2 cellular contexts compared by ENCODE assay signal in the genomic region with DNA sequence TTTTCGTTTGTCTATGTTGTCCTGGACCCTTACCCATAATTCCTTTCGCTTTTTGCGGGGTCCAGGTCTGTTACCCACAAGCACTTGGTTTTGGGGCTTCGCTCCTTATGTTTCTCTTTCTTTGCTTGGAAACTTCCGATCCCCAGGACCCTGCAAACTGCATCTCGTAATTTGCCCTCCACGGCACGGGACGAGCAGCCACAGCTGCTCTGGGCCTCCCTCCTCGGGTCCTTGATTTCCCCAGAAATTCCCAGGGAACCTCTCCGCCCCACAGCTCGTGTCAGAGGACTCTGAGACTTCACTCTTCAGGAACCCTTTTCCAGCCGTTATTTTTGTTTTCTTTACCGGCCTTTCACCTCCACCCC.
TF ChIP-seq lines count a peak whose summit lies in the region.

No MANE protein-coding gene starts in this region.

TF ChIP-seq in SK-N-SH, 30 proteins besides CTCF, POLR2A, EP300 and RAD21 (continued from another document):
- TF ChIP-seq, protein P1, sequence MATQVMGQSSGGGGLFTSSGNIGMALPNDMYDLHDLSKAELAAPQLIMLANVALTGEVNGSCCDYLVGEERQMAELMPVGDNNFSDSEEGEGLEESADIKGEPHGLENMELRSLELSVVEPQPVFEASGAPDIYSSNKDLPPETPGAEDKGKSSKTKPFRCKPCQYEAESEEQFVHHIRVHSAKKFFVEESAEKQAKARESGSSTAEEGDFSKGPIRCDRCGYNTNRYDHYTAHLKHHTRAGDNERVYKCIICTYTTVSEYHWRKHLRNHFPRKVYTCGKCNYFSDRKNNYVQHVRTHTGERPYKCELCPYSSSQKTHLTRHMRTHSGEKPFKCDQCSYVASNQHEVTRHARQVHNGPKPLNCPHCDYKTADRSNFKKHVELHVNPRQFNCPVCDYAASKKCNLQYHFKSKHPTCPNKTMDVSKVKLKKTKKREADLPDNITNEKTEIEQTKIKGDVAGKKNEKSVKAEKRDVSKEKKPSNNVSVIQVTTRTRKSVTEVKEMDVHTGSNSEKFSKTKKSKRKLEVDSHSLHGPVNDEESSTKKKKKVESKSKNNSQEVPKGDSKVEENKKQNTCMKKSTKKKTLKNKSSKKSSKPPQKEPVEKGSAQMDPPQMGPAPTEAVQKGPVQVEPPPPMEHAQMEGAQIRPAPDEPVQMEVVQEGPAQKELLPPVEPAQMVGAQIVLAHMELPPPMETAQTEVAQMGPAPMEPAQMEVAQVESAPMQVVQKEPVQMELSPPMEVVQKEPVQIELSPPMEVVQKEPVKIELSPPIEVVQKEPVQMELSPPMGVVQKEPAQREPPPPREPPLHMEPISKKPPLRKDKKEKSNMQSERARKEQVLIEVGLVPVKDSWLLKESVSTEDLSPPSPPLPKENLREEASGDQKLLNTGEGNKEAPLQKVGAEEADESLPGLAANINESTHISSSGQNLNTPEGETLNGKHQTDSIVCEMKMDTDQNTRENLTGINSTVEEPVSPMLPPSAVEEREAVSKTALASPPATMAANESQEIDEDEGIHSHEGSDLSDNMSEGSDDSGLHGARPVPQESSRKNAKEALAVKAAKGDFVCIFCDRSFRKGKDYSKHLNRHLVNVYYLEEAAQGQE (IDR thresholded peaks at IDR 0.05; ENCODE audit: low read depth, low read length), result no peak
- TF ChIP-seq FOXM1 (IDR thresholded peaks at IDR 0.05; ENCODE audit: low read depth) (no peak), EZH2phosphoT487 (IDR thresholded peaks at IDR 0.05; ENCODE audit: borderline replicate concordance, low read depth) (no peak), RCOR1 (IDR thresholded peaks at IDR 0.05; ENCODE audit: low read length) (no peak), GABPA (IDR thresholded peaks at IDR 0.05; ENCODE audit: low read depth) (no peak), TCF12 (IDR thresholded peaks at IDR 0.05) (no peak), MEF2A (IDR thresholded peaks at IDR 0.05; ENCODE audit: borderline replicate concordance, low read depth) (no peak), FOXJ3 (CRISPR knock-in tag; IDR thresholded peaks at IDR 0.05) (no peak), CHD2 (IDR thresholded peaks at IDR 0.05; ENCODE audit: low read length, partially characterized antibody) (no peak), NFIC (IDR thresholded peaks at IDR 0.05; ENCODE audit: borderline replicate concordance) (no peak), SIN3A (IDR thresholded peaks at IDR 0.05; ENCODE audit: borderline replicate concordance, low read depth, low read length) (no peak)
- TF ChIP-seq, protein P2, sequence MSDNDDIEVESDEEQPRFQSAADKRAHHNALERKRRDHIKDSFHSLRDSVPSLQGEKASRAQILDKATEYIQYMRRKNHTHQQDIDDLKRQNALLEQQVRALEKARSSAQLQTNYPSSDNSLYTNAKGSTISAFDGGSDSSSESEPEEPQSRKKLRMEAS (IDR thresholded peaks at IDR 0.05; ENCODE audit: low read depth), result no peak
- TF ChIP-seq, protein P3, sequence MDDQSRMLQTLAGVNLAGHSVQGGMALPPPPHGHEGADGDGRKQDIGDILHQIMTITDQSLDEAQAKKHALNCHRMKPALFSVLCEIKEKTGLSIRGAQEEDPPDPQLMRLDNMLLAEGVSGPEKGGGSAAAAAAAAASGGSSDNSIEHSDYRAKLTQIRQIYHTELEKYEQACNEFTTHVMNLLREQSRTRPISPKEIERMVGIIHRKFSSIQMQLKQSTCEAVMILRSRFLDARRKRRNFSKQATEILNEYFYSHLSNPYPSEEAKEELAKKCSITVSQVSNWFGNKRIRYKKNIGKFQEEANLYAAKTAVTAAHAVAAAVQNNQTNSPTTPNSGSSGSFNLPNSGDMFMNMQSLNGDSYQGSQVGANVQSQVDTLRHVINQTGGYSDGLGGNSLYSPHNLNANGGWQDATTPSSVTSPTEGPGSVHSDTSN (IDR thresholded peaks at IDR 0.05), result no peak
- TF ChIP-seq, protein P4, sequence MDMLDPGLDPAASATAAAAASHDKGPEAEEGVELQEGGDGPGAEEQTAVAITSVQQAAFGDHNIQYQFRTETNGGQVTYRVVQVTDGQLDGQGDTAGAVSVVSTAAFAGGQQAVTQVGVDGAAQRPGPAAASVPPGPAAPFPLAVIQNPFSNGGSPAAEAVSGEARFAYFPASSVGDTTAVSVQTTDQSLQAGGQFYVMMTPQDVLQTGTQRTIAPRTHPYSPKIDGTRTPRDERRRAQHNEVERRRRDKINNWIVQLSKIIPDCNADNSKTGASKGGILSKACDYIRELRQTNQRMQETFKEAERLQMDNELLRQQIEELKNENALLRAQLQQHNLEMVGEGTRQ (IDR thresholded peaks at IDR 0.05; ENCODE audit: borderline replicate concordance, low read depth, low read length), result no peak

TF ChIP-seq in SK-N-SH treated with all-trans-retinoic acid at 6 μM for 48 hours, 23 proteins besides CTCF, POLR2A, EP300 and RAD21 (continued from another document):
- TF ChIP-seq, protein P5, sequence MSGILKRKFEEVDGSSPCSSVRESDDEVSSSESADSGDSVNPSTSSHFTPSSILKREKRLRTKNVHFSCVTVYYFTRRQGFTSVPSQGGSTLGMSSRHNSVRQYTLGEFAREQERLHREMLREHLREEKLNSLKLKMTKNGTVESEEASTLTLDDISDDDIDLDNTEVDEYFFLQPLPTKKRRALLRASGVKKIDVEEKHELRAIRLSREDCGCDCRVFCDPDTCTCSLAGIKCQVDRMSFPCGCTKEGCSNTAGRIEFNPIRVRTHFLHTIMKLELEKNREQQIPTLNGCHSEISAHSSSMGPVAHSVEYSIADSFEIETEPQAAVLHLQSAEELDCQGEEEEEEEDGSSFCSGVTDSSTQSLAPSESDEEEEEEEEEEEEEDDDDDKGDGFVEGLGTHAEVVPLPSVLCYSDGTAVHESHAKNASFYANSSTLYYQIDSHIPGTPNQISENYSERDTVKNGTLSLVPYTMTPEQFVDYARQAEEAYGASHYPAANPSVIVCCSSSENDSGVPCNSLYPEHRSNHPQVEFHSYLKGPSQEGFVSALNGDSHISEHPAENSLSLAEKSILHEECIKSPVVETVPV (CRISPR knock-in tag; IDR thresholded peaks at IDR 0.05), result no peak
- TF ChIP-seq ZFP3 (CRISPR knock-in tag; IDR thresholded peaks at IDR 0.05), result no peak
- TF ChIP-seq PPARA (CRISPR knock-in tag; IDR thresholded peaks at IDR 0.05; ENCODE audit: borderline replicate concordance), result no peak
- no peak for TF ChIP-seq TCF4 (CRISPR knock-in tag; IDR thresholded peaks at IDR 0.05; ENCODE audit: borderline replicate concordance)
- TF ChIP-seq, protein P6, sequence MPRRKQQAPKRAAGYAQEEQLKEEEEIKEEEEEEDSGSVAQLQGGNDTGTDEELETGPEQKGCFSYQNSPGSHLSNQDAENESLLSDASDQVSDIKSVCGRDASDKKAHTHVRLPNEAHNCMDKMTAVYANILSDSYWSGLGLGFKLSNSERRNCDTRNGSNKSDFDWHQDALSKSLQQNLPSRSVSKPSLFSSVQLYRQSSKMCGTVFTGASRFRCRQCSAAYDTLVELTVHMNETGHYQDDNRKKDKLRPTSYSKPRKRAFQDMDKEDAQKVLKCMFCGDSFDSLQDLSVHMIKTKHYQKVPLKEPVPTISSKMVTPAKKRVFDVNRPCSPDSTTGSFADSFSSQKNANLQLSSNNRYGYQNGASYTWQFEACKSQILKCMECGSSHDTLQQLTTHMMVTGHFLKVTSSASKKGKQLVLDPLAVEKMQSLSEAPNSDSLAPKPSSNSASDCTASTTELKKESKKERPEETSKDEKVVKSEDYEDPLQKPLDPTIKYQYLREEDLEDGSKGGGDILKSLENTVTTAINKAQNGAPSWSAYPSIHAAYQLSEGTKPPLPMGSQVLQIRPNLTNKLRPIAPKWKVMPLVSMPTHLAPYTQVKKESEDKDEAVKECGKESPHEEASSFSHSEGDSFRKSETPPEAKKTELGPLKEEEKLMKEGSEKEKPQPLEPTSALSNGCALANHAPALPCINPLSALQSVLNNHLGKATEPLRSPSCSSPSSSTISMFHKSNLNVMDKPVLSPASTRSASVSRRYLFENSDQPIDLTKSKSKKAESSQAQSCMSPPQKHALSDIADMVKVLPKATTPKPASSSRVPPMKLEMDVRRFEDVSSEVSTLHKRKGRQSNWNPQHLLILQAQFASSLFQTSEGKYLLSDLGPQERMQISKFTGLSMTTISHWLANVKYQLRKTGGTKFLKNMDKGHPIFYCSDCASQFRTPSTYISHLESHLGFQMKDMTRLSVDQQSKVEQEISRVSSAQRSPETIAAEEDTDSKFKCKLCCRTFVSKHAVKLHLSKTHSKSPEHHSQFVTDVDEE (CRISPR knock-in tag; IDR thresholded peaks at IDR 0.05), result no peak
